14 cellular contexts compared by ENCODE assay signal in genomic region chr2:21279525-21279924, GRCh38.
"Had no signal": no experiment of that assay in that cellular context is flagged by ENCODE, and none has a peak within 500 bp of the region (broad histone marks: within the 10 kb centered on the region; RNA-seq: fewer than 3 reads in every experiment).

No MANE protein-coding gene starts in this region.

- H3K4me3 ChIP-seq: coronary artery, gastrocnemius medialis had no signal

- H3K4me1 ChIP-seq: gastrocnemius medialis had no signal

- H3K27me3 ChIP-seq: brain microvascular endothelial cell, gastrocnemius medialis had no signal

- H3K27ac Mint-ChIP-seq: activated CD4-positive, alpha-beta T cell treated with anti-CD3 and anti-CD28 coated beads, Interleukin-2, amount 10 ng/mL, durations not matched to agents 24 days and 14 days; activated naive CD4-positive, alpha-beta T cell treated with anti-CD3 and anti-CD28 coated beads for 36 hours; naive thymus-derived CD8-positive, alpha-beta T cell; progenitor cell of endocrine pancreas; stimulated activated naive CD8-positive, alpha-beta T cell treated with anti-CD3 and anti-CD28 coated beads, Interleukin-15, Interleukin-2, amounts not matched to agents 100 ng/mL and 50 ng/mL, for 24 hours; type B pancreatic cell had no signal

- ATAC-seq: activated T-cell treated with anti-CD3 and anti-CD28 coated beads, Interleukin-2, amount 50 U/mL, for 4 hours; esophagus mucosa; gastrocnemius medialis; naive thymus-derived CD8-positive, alpha-beta T cell had no signal

- H3K4me3 Mint-ChIP-seq: activated CD4-positive, alpha-beta T cell treated with anti-CD3 and anti-CD28 coated beads, Interleukin-2, amount 10 ng/mL, durations not matched to agents 24 days and 14 days; activated naive CD4-positive, alpha-beta T cell treated with anti-CD3 and anti-CD28 coated beads for 36 hours; activated T-cell treated with anti-CD3 and anti-CD28 coated beads, Interleukin-2, amount 50 U/mL, for 4 hours; naive thymus-derived CD8-positive, alpha-beta T cell; stimulated activated naive CD8-positive, alpha-beta T cell treated with anti-CD3 and anti-CD28 coated beads, Interleukin-15, Interleukin-2, amounts not matched to agents 100 ng/mL and 50 ng/mL, for 24 hours; type B pancreatic cell had no signal

- H3K9me3 Mint-ChIP-seq: activated CD4-positive, alpha-beta T cell treated with anti-CD3 and anti-CD28 coated beads, Interleukin-2, amount 10 ng/mL, durations not matched to agents 24 days and 14 days; activated naive CD4-positive, alpha-beta T cell treated with anti-CD3 and anti-CD28 coated beads for 36 hours; activated T-cell treated with anti-CD3 and anti-CD28 coated beads, Interleukin-2, amount 50 U/mL, for 4 hours; stimulated activated naive CD8-positive, alpha-beta T cell treated with anti-CD3 and anti-CD28 coated beads, Interleukin-15, Interleukin-2, amounts not matched to agents 100 ng/mL and 50 ng/mL, for 24 hours; type B pancreatic cell had no signal

- H3K4me1 Mint-ChIP-seq: activated CD4-positive, alpha-beta T cell treated with anti-CD3 and anti-CD28 coated beads, Interleukin-2, amount 10 ng/mL, durations not matched to agents 24 days and 14 days had no signal

- DNase-seq: activated CD4-positive, alpha-beta T cell treated with anti-CD3 and anti-CD28 coated beads, Interleukin-2, amount 10 ng/mL, durations not matched to agents 24 days and 14 days; activated CD8-positive, alpha-beta memory T cell treated with anti-CD3 and anti-CD28 coated beads, Interleukin-2, amount 50 U/mL, for 4 hours; activated naive CD4-positive, alpha-beta T cell treated with anti-CD3 and anti-CD28 coated beads for 36 hours; activated T-cell treated with anti-CD3 and anti-CD28 coated beads, Interleukin-2, amount 50 U/mL, for 4 hours; brain microvascular endothelial cell; gastrocnemius medialis; mesenchymal stem cell; naive thymus-derived CD8-positive, alpha-beta T cell; stimulated activated CD4-positive, alpha-beta T cell treated with anti-CD3 and anti-CD28 coated beads, Interleukin-2, amount 100 ng/mL, for 24 hours had no signal

- H3K27ac ChIP-seq: brain microvascular endothelial cell, coronary artery, gastrocnemius medialis had no signal

- H3K9me3 ChIP-seq: gastrocnemius medialis had no signal

- H3K27me3 Mint-ChIP-seq: activated CD4-positive, alpha-beta T cell treated with anti-CD3 and anti-CD28 coated beads, Interleukin-2, amount 10 ng/mL, durations not matched to agents 24 days and 14 days; stimulated activated naive CD8-positive, alpha-beta T cell treated with anti-CD3 and anti-CD28 coated beads, Interleukin-15, Interleukin-2, amounts not matched to agents 100 ng/mL and 50 ng/mL, for 24 hours had no signal

- H3K36me3 Mint-ChIP-seq: naive thymus-derived CD8-positive, alpha-beta T cell; type B pancreatic cell had no signal

- H3K36me3 ChIP-seq: brain microvascular endothelial cell, gastrocnemius medialis had no signal
